In the genomic region with DNA sequence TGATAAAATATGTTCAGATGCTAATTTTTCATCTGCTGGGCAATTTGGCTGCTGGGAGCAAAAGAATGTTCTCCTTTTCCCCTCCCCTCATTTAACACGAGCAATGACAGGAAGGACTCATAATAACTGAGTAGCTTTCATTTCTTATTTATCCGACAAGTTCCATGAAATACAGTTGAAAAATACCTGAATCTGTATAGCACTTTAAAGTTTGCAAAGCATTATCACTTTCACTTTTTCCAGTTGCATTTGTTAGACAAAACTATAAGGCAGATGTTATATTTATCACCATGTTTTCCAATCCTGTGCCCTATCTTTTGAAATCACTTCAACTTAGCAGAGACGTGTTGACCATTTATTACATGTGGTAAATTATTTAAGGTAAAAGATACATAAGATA, we compare ENCODE assay signal across 1 cellular context.
TF ChIP-seq lines count a peak whose summit lies in the region.

No MANE protein-coding gene starts in this region.

TF ChIP-seq in SK-N-SH, 30 proteins besides CTCF, POLR2A, EP300 and RAD21 (continued from another document):
- TF ChIP-seq, protein P1, sequence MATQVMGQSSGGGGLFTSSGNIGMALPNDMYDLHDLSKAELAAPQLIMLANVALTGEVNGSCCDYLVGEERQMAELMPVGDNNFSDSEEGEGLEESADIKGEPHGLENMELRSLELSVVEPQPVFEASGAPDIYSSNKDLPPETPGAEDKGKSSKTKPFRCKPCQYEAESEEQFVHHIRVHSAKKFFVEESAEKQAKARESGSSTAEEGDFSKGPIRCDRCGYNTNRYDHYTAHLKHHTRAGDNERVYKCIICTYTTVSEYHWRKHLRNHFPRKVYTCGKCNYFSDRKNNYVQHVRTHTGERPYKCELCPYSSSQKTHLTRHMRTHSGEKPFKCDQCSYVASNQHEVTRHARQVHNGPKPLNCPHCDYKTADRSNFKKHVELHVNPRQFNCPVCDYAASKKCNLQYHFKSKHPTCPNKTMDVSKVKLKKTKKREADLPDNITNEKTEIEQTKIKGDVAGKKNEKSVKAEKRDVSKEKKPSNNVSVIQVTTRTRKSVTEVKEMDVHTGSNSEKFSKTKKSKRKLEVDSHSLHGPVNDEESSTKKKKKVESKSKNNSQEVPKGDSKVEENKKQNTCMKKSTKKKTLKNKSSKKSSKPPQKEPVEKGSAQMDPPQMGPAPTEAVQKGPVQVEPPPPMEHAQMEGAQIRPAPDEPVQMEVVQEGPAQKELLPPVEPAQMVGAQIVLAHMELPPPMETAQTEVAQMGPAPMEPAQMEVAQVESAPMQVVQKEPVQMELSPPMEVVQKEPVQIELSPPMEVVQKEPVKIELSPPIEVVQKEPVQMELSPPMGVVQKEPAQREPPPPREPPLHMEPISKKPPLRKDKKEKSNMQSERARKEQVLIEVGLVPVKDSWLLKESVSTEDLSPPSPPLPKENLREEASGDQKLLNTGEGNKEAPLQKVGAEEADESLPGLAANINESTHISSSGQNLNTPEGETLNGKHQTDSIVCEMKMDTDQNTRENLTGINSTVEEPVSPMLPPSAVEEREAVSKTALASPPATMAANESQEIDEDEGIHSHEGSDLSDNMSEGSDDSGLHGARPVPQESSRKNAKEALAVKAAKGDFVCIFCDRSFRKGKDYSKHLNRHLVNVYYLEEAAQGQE (IDR thresholded peaks at IDR 0.05; ENCODE audit: low read depth, low read length) = no peak
